ENCODE assay signal across 10 cellular contexts in the genomic region with DNA sequence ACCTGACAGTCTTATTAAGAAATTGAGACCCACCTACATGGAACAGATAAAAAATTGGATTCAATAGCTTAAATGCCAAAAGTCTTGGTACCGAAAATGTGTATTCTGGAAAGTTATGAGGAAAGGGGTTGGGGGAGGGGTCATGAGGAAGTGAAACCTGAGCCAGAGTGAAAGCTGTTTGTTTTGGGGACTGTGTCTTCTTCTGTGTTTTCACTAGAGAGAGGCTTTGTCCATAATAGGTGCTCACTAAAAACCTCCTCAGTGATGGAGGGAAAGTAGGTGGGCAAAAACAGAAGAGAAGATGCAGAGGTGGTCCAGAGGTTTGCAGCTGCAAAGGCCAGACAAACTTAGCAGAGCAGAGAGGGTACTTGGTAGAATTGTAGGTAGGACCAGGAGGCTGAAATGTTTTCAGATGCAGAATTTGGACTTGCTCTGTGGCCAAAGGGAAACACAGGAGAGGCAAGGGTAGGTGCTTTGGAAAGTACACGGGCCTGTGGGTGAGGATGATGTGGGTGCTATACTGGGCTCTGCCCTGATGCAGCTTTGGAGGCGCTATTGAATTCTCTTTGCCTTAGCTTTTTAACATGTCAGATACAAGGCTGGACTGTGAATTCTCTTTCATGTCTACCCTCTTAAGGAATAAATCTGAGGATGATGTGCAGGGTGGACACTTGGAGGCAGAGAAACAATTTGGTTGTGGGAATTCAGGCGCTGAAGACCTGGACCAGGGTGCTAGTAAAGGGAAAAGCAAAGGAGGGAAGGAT.
A peak's percentile ranks its signal among the peaks of the same experiment; 100 is the strongest.
DNase-seq lines count a peak whose midpoint lies in the region; ATAC-seq and TF ChIP-seq lines count a peak whose summit lies in the region.
"Had no signal": no experiment of that assay in that cellular context is flagged by ENCODE, and none has a peak within 500 bp of the region (broad histone marks: within the 10 kb centered on the region; RNA-seq: fewer than 3 reads in every experiment).

No MANE protein-coding gene starts in this region.

- no peaks in the 10 kb centered on the region for H3K9me3 ChIP-seq in left ventricle myocardium inferior (replicated peaks)

- TF ChIP-seq CTCF in left ventricle myocardium inferior (IDR thresholded peaks at IDR 0.05; ENCODE audit: borderline replicate concordance) (peak; percentile 24), epithelial cell of esophagus (IDR thresholded peaks at IDR 0.05; ENCODE audit: insufficient read depth, low read depth, low read length, missing control alignments) (peak; percentile 26)

- H3K4me1 ChIP-seq in left ventricle myocardium inferior = peaks cover 12% of the 10 kb centered on the region

- no peak overlapping the region for H3K27ac ChIP-seq in left ventricle myocardium inferior (replicated peaks)

- H3K27me3 ChIP-seq in left ventricle myocardium inferior (ENCODE audit: low read depth) = no peaks in the 10 kb centered on the region

- no peak for ATAC-seq in Right ventricle myocardium superior (ENCODE audit: poor library complexity)
- ATAC-seq in stimulated activated naive CD8-positive, alpha-beta T cell treated with anti-CD3 and anti-CD28 coated beads, Interleukin-15, amount 100 ng/mL, for 72 hours = peak; percentile 26
- ATAC-seq in GM21786 (IDR thresholded peaks at IDR 0.05; ENCODE audit: unreplicated experiment) = no peak
- ATAC-seq in HG02798 (IDR thresholded peaks at IDR 0.05; ENCODE audit: poor library complexity, unreplicated experiment) = no peak

- no peaks in the 10 kb centered on the region for H3K36me3 ChIP-seq in left ventricle myocardium inferior

- no peak overlapping the region for H3K4me3 ChIP-seq in left ventricle myocardium inferior
- H3K4me3 ChIP-seq in epithelial cell of esophagus (ENCODE audit: low read length) = no peak overlapping the region

- no peak overlapping the region for H3K4me3 Mint-ChIP-seq in stimulated activated naive CD8-positive, alpha-beta T cell treated with anti-CD3 and anti-CD28 coated beads, Interleukin-15, amount 100 ng/mL, for 72 hours
- H3K4me3 Mint-ChIP-seq: CD8-positive, alpha-beta T cell had no signal

- no peak for DNase-seq in left ventricle myocardium inferior
- DNase-seq in Right ventricle myocardium superior = no peak
- DNase-seq in NOMO-1 (lab: John Stamatoyannopoulos, UW; ENCODE audit: unreplicated experiment in 2 of 2) = peak; percentile 28 to 61
- DNase-seq in epithelial cell of esophagus (ENCODE audit: low read depth) = peak; percentile 18
- peak in 1 of 2 donors; percentile 23 for DNase-seq in stimulated activated naive CD8-positive, alpha-beta T cell treated with anti-CD3 and anti-CD28 coated beads, Interleukin-15, amount 100 ng/mL, for 72 hours
- DNase-seq in COLO668 (lab: John Stamatoyannopoulos, UW; ENCODE audit: unreplicated experiment) = no peak
- DNase-seq: NCI-H774 had no signal

- peaks cover 26% of the 10 kb centered on the region for H3K4me1 Mint-ChIP-seq in stimulated activated naive CD8-positive, alpha-beta T cell treated with anti-CD3 and anti-CD28 coated beads, Interleukin-15, amount 100 ng/mL, for 72 hours

- H3K9me3 Mint-ChIP-seq in stimulated activated naive CD8-positive, alpha-beta T cell treated with anti-CD3 and anti-CD28 coated beads, Interleukin-15, amount 100 ng/mL, for 72 hours = no peaks in the 10 kb centered on the region
- H3K9me3 Mint-ChIP-seq: CD8-positive, alpha-beta T cell had no signal

- H3K27ac Mint-ChIP-seq in stimulated activated naive CD8-positive, alpha-beta T cell treated with anti-CD3 and anti-CD28 coated beads, Interleukin-15, amount 100 ng/mL, for 72 hours = no peak overlapping the region
- H3K27ac Mint-ChIP-seq: CD8-positive, alpha-beta T cell had no signal

- H3K27me3 Mint-ChIP-seq in stimulated activated naive CD8-positive, alpha-beta T cell treated with anti-CD3 and anti-CD28 coated beads, Interleukin-15, amount 100 ng/mL, for 72 hours = no peaks in the 10 kb centered on the region

- intact Hi-C loops in left ventricle myocardium inferior (cut with micrococcal nuclease) = loop anchor here (10.0 kb wide), 1 partner anchor 253 kb away; the partner anchor contains the start of genes KLLN and PTEN
- intact Hi-C loops in Right ventricle myocardium superior (cut with DNase I) = no loop called here

Comparison
In these comparisons a context has a peak if more than half of its experiments do, and no peak if none do; other contexts are left out.
1. DNase-seq: peak in NOMO-1 (2 of 2) and epithelial cell of esophagus (single experiment); none in left ventricle myocardium inferior (single experiment), Right ventricle myocardium superior (single experiment) and COLO668 (single experiment).